In the genomic region with DNA sequence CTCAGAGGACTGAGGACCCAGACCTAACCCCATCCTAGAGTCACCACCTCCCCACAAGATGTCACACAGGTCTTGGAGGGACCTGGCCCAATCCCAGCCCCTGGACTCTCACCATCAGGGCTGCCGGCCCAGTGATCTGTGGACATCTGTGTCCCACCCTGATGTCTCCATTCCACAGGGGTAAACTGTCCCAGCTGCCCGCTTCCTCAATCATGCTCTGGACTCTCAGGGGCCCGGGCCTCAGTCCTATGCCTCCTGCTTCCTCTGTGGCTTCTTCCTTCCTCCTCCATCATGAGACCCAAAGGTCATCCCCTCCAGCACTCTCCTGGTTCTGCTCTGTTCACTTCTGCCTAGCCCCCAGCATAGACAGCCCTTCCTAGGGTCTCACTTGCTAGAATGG, we compare ENCODE assay signal across 9 cellular contexts. TPM values are rescaled to one million over a fixed set of nuclear protein-coding genes. Genes with fewer than 3 reads are reported as not detected.
DNase-seq lines count a peak whose midpoint lies in the region; ATAC-seq and TF ChIP-seq lines count a peak whose summit lies in the region.
"Had no signal": no experiment of that assay in that cellular context is flagged by ENCODE, and none has a peak within 500 bp of the region (broad histone marks: within the 10 kb centered on the region; RNA-seq: fewer than 3 reads in every experiment).

No MANE protein-coding gene starts in this region.

- no peaks in the 10 kb centered on the region for H3K9me3 Mint-ChIP-seq in activated T-helper 2 cell treated with anti-CD3 and anti-CD28 coated beads, Interferon-gamma antibody, Interleukin-2, Interleukin-4, amounts not matched to agents 10 μg/mL and 5 μg/mL and 100 μg/mL, durations not matched to agents 14 hours and 24 hours and 36 hours

- peaks cover 0 to 31% (median 25%) of the 10 kb centered on the region in 4 donors for H3K36me3 ChIP-seq in stomach

- no peak for TF ChIP-seq POLR2A in stomach (IDR thresholded peaks at IDR 0.05)

- no peak for TF ChIP-seq EP300 in stomach (IDR thresholded peaks at IDR 0.05)

- H3K27ac ChIP-seq in right cardiac atrium (ENCODE audit: low read length): peak overlapping the region; percentile 99
- peak overlapping the region in 3 of 5 donors; percentile 49 to 88 (median 88) for H3K27ac ChIP-seq in stomach

- H3K9me3 ChIP-seq in right cardiac atrium (ENCODE audit: control insufficient read depth, low read length): no peaks in the 10 kb centered on the region
- H3K9me3 ChIP-seq in stomach: no peaks in the 10 kb centered on the region

- peak overlapping the region; percentile 90 for H3K4me3 Mint-ChIP-seq in activated T-helper 2 cell treated with anti-CD3 and anti-CD28 coated beads, Interferon-gamma antibody, Interleukin-2, Interleukin-4, amounts not matched to agents 10 μg/mL and 5 μg/mL and 100 μg/mL, durations not matched to agents 14 hours and 24 hours and 36 hours (ENCODE audit: low read depth)

- H3K27ac Mint-ChIP-seq in activated T-helper 2 cell treated with anti-CD3 and anti-CD28 coated beads, Interferon-gamma antibody, Interleukin-2, Interleukin-4, amounts not matched to agents 10 μg/mL and 5 μg/mL and 100 μg/mL, durations not matched to agents 14 hours and 24 hours and 36 hours: peak overlapping the region; percentile 86

- peaks cover 18% of the 10 kb centered on the region for H3K36me3 Mint-ChIP-seq in activated T-helper 2 cell treated with anti-CD3 and anti-CD28 coated beads, Interferon-gamma antibody, Interleukin-2, Interleukin-4, amounts not matched to agents 10 μg/mL and 5 μg/mL and 100 μg/mL, durations not matched to agents 14 hours and 24 hours and 36 hours (ENCODE audit: low read depth)

- H3K4me1 Mint-ChIP-seq in activated T-helper 2 cell treated with anti-CD3 and anti-CD28 coated beads, Interferon-gamma antibody, Interleukin-2, Interleukin-4, amounts not matched to agents 10 μg/mL and 5 μg/mL and 100 μg/mL, durations not matched to agents 14 hours and 24 hours and 36 hours (ENCODE audit: low read depth): peaks cover 29% of the 10 kb centered on the region

- no peak for TF ChIP-seq CTCF in stomach (IDR thresholded peaks at IDR 0.05)

- intact Hi-C loops in activated T-helper 2 cell treated with anti-CD3 and anti-CD28 coated beads, Interferon-gamma antibody, Interleukin-2, Interleukin-4, amounts not matched to agents 10 μg/mL and 5 μg/mL and 100 μg/mL, durations not matched to agents 14 hours and 24 hours and 36 hours (cut with micrococcal nuclease): loop anchor here (10.0 kb wide), 1 partner anchor 425 kb away; a partner anchor contains a TSS
- intact Hi-C loops in right cardiac atrium (cut with DNase I): loop anchor here in 2 of 4 donors (10.0 kb wide), 2 partner anchors 455 to 465 kb away; no protein-coding TSS in a partner anchor
- intact Hi-C loops in stomach (cut with DNase I; ENCODE audit: low total_unique reads): loop anchor here (10.0 kb wide), 1 partner anchor 95 kb away; a partner anchor contains a TSS

- H3K4me1 ChIP-seq in right cardiac atrium (ENCODE audit: control insufficient read depth, insufficient read depth, low read length): peaks cover 26% of the 10 kb centered on the region
- H3K4me1 ChIP-seq in stomach: peaks cover 41 to 86% (median 71%) of the 10 kb centered on the region in 4 donors

- WGBS in right cardiac atrium: 37% methylated on average over 3 of the region's 3 CpGs
- WGBS in stomach, 5 donors: 52 to 72% (median 61%) methylated on average over 3 of the region's 3 CpGs

- ATAC-seq in right cardiac atrium (no peak), HG02759 (IDR thresholded peaks at IDR 0.05; ENCODE audit: unreplicated experiment) (no peak)

- H3K27me3 ChIP-seq in right cardiac atrium (ENCODE audit: control insufficient read depth, insufficient read depth) (no peaks in the 10 kb centered on the region), stomach (no peaks in the 10 kb centered on the region)

- H3K4me3 ChIP-seq in right cardiac atrium (ENCODE audit: low read length) (peak overlapping the region; percentile 53), stomach (peak overlapping the region; percentile 61 to 75 (median 66))

- H3K27me3 Mint-ChIP-seq in activated T-helper 2 cell treated with anti-CD3 and anti-CD28 coated beads, Interferon-gamma antibody, Interleukin-2, Interleukin-4, amounts not matched to agents 10 μg/mL and 5 μg/mL and 100 μg/mL, durations not matched to agents 14 hours and 24 hours and 36 hours (ENCODE audit: low read depth): no peaks in the 10 kb centered on the region

- DNase-seq in SIG-M5 treated with dmso at 0.1 percent for 504 hours (lab: John Stamatoyannopoulos, UW; ENCODE audit: unreplicated experiment) (peak; percentile 6), SIG-M5 (lab: John Stamatoyannopoulos, UW) (no peak), right cardiac atrium (peak; percentile 30 to 73 (median 70)), stomach (no peak), HCEC 1CT (no peak)
- no peak for DNase-seq in activated T-helper 2 cell treated with anti-CD3 and anti-CD28 coated beads, Interferon-gamma antibody, Interleukin-2, Interleukin-4, amounts not matched to agents 10 μg/mL and 5 μg/mL and 100 μg/mL, durations not matched to agents 14 hours and 24 hours and 36 hours (ENCODE audit: low spot score)
- no peak for DNase-seq in activated CD4-positive, alpha-beta T cell treated with anti-CD3 and anti-CD28 coated beads, Interleukin-2, amount 50 U/mL, for 4 hours
- DNase-seq: ACHN had no signal

RNA-seq across cellular contexts. Expression of a gene that starts 32.2 kb away (rescaled TPM):
- total RNA-seq in activated T-helper 2 cell treated with anti-CD3 and anti-CD28 coated beads, Interferon-gamma antibody, Interleukin-2, Interleukin-4, amounts not matched to agents 10 μg/mL and 5 μg/mL and 100 μg/mL, durations not matched to agents 14 hours and 24 hours and 36 hours: 95.2 and 96.2 TPM in 2 replicates
- total RNA-seq in right cardiac atrium (10 to 100 TPM; 51.8 to 62.5 (median 59.5) TPM), stomach (100 to 1,000 TPM in 3 of 5 donors, 10 to 100 TPM in 2; 61.9 to 201 (median 127) TPM)
- polyA plus RNA-seq in right cardiac atrium (41.2 TPM), stomach (10 to 100 TPM; 32.2 to 51.1 (median 38.2) TPM)

RNA-seq across cellular contexts. Expression of a gene that starts 45.8 kb away (rescaled TPM):
- 0.44 and 0.62 TPM in 2 replicates for total RNA-seq in activated T-helper 2 cell treated with anti-CD3 and anti-CD28 coated beads, Interferon-gamma antibody, Interleukin-2, Interleukin-4, amounts not matched to agents 10 μg/mL and 5 μg/mL and 100 μg/mL, durations not matched to agents 14 hours and 24 hours and 36 hours
- total RNA-seq in right cardiac atrium: 10 to 100 TPM; 32.1 to 43.9 (median 37.0) TPM
- polyA plus RNA-seq in right cardiac atrium: 43.1 TPM
- total RNA-seq in stomach: 100 to 1,000 TPM in 2 of 5 donors, 10 to 100 TPM in 2, 1 to 10 TPM in 1; 3.5 to 548 (median 35.8) TPM
- 10 to 100 TPM in 2 of 3 donors, 1 to 10 TPM in 1; 4.7 to 17.8 (median 14.1) TPM for polyA plus RNA-seq in stomach

Comparison
In these comparisons a context has a peak if more than half of its experiments do, and no peak if none do; other contexts are left out.
1. DNase-seq: peak in SIG-M5 treated with dmso at 0.1 percent for 504 hours (single experiment) and right cardiac atrium (3 of 3); none in SIG-M5 (single experiment), activated T-helper 2 cell treated with anti-CD3 and anti-CD28 coated beads, Interferon-gamma antibody, Interleukin-2, Interleukin-4, amounts not matched to agents 10 μg/mL and 5 μg/mL and 100 μg/mL, durations not matched to agents 14 hours and 24 hours and 36 hours (single experiment), stomach (single experiment), HCEC 1CT (single experiment) and activated CD4-positive, alpha-beta T cell treated with anti-CD3 and anti-CD28 coated beads, Interleukin-2, amount 50 U/mL, for 4 hours (0 of 2).